Comparison of ENCODE assay signal across 1 cellular context in the genomic region with DNA sequence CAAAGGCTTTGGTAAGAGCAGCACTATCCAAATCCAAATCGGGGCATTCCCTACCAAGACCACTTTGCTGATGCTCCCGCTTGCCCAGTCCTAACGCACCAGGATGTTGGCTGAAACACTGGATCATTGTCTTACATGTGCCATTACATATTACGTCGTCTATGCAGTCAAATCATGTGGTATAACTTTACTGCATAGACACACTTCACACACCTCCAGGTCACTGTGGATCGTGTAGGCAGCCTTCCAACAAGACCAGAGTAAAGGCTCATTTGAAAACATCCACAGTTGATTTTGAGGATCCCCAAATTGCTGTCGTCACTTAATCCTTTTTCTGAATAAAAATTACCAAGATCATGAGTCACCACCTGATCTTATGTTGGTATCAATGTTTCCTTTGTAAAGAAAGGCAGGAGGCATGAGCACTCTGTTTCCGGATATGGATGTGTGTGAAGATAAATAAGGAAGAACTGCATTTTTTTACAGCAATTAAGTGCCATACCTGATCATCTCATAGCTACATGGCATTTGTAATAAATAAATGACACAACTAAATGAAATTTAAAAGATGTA.
TF ChIP-seq lines count a peak whose summit lies in the region.

No MANE protein-coding gene starts in this region.

TF ChIP-seq in HepG2, 621 proteins besides CTCF, POLR2A, EP300 and RAD21:
- TF ChIP-seq RBM39 (IDR thresholded peaks at IDR 0.05; ENCODE audit: low read depth, low read length, poor library complexity, severe bottlenecking) = no peak
- TF ChIP-seq CREB1 (IDR thresholded peaks at IDR 0.05) = peak; percentile 47; the same call in 1 of the 2 replicates
- TF ChIP-seq CREB1 (CRISPR knock-in tag; IDR thresholded peaks at IDR 0.05) = no peak
TF ChIP-seq in HepG2: peak in this region for 1.
